Comparison of ENCODE assay signal across 8 cellular contexts in the genomic region with DNA sequence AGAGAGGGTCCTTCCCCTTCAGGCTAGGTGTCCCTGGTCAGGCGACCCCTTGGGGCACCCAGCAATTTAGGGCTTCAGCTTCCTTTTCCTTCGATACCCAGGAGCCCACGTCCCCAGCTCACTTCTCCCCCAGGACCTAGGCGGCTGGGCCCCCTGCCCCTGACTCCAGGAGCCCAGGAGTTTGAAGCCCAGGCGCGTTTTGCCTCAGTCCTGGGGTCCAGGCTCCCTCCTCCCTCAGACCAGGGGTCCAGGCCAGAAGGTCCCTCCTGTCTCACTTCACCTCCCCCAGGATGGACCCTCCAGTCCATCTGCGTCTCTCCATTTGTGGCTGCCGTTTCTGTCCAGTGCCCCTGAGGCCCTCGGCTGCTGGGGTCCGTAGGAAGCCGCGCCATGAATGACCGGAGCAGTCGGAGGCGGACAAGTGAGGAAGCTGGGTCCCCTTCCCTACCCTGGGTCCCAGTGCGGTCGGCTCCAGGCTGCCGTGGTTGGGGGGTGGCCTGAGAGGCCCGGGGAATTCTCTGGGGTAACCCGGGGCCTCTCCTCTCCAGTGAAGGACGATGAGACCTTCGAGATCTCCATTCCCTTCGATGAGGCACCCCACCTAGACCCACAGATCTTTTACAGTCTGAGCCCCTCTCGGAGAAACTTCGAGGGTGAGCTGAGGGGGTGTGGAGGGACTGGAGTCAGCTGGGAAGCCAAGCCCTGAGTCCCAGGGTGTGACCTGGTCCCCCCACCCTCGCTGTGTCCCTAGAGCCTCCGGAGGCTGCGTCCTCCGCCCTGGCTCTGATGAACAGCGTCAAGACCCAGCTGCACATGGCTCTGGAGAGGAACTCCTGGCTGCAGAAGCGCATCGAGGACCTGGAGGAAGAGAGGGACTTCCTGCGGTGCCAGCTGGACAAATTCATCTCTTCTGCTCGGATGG. TPM values are rescaled to one million over a fixed set of nuclear protein-coding genes. Genes with fewer than 3 reads are reported as not detected.
DNase-seq lines count a peak whose midpoint lies in the region; ATAC-seq, FAIRE-seq and TF ChIP-seq lines count a peak whose summit lies in the region.

No MANE protein-coding gene starts in this region.

- peak overlapping the region; percentile 74 for H3K4me3 Mint-ChIP-seq in activated CD8-positive, alpha-beta T cell treated with anti-CD3 and anti-CD28 coated beads for 36 hours

- H3K9me3 Mint-ChIP-seq in activated CD8-positive, alpha-beta T cell treated with anti-CD3 and anti-CD28 coated beads for 36 hours, result no peaks in the 10 kb centered on the region

- no peak for DNase-seq in activated CD8-positive, alpha-beta T cell treated with anti-CD3 and anti-CD28 coated beads for 36 hours
- no peak for DNase-seq in iPS DF 6.9 (ENCODE audit: low read depth, low spot score)
- no peak for DNase-seq in small intestine
- no peak for DNase-seq in NCI-H1417 treated with DMSO at 0.1 percent for 48 hours (lab: John Stamatoyannopoulos, UW)
- no peak for DNase-seq in midbrain (lab: John Stamatoyannopoulos, UW)
- DNase-seq in NCI-H2107 treated with DMSO at 0.1 percent for 48 hours (lab: John Stamatoyannopoulos, UW; ENCODE audit: unreplicated experiment), result no peak

- H3K27ac Mint-ChIP-seq in activated CD8-positive, alpha-beta T cell treated with anti-CD3 and anti-CD28 coated beads for 36 hours, result peak overlapping the region; percentile 82

- WGBS in iPS DF 6.9 (ENCODE audit: insufficient coverage, insufficient read length), result no CpG with 5 or more reads among the region's 34 CpGs
- WGBS in small intestine, 3 donors, result 51 to 67% (median 63%) methylated on average over 33 to 34 of the region's 34 CpGs

- H3K4me3 ChIP-seq in HEK293 (ENCODE audit: low read depth, low read length) (peak overlapping the region; percentile 96), iPS DF 6.9 (ENCODE audit: low read length) (peak overlapping the region; percentile 86; the same call in 1 of the 2 replicates), small intestine (ENCODE audit: low read depth in 1 of 2, low read length in 2 of 2) (peak overlapping the region; percentile 50 to 78)

- H3K36me3 Mint-ChIP-seq in activated CD8-positive, alpha-beta T cell treated with anti-CD3 and anti-CD28 coated beads for 36 hours (ENCODE audit: low read depth), result peaks cover 39% of the 10 kb centered on the region

- H3K27me3 ChIP-seq in iPS DF 6.9 (ENCODE audit: control insufficient read depth, insufficient read depth, low read length) (no peaks in the 10 kb centered on the region), small intestine (ENCODE audit: control insufficient read depth in 2 of 2, insufficient read depth in 2 of 2, low read length in 2 of 2) (no peaks in the 10 kb centered on the region)

- intact Hi-C loops in activated CD8-positive, alpha-beta T cell treated with anti-CD3 and anti-CD28 coated beads for 36 hours (cut with micrococcal nuclease), result no loop called here

- TF ChIP-seq CTCF in HEK293 (tag by site-specific recombination; IDR thresholded peaks at IDR 0.05), result no peak
- no peak for TF ChIP-seq CTCF in activated CD8-positive, alpha-beta T cell treated with anti-CD3 and anti-CD28 coated beads for 36 hours (IDR thresholded peaks at IDR 0.05)

- POLR2A ChIA-PET in HEK293 (lab: Yijun Ruan, JAX), result interaction anchor here (1.5 kb wide), 1 partner anchor 23 kb away, joined by 3 read pairs; no protein-coding TSS in a partner anchor
- POLR2A ChIA-PET in activated CD8-positive, alpha-beta T cell treated with anti-CD3 and anti-CD28 coated beads for 36 hours (lab: Charles Lee), result interaction anchor here (1.3 to 3.0 kb wide), 3 partner anchors 9 to 18 kb away, joined by 4 to 9 read pairs (median 4); no protein-coding TSS in a partner anchor

- H3K27ac ChIP-seq in HEK293 (ENCODE audit: extremely low read depth, low read depth, low read length) (peak overlapping the region; percentile 93), iPS DF 6.9 (ENCODE audit: low read length) (no peak overlapping the region), small intestine (ENCODE audit: low read depth in 1 of 2, low read length in 1 of 2) (no peak overlapping the region)

- H3K4me1 ChIP-seq in HEK293 (ENCODE audit: control insufficient read depth, insufficient read depth, low read length) (peaks cover 12% of the 10 kb centered on the region), iPS DF 6.9 (ENCODE audit: control insufficient read depth, insufficient read depth, low read length) (0 out of 2 replicates have a peak, but pooled peaks cover 3% of the 10 kb centered on the region), small intestine (ENCODE audit: control insufficient read depth in 2 of 2, insufficient read depth in 1 of 2, low read depth in 1 of 2, low read length in 1 of 2) (no peaks in the 10 kb centered on the region)

- no peak for FAIRE-seq in small intestine (lab: Jason Lieb, UNC)

- peaks cover 12 to 45% of the 10 kb centered on the region in 2 experiments; a peak in 2 of 3 replicates for H3K36me3 ChIP-seq in HEK293 (ENCODE audit: control insufficient read depth in 2 of 2, insufficient read depth in 1 of 2, low read length in 2 of 2)
- H3K36me3 ChIP-seq in iPS DF 6.9 (ENCODE audit: control insufficient read depth, insufficient read depth, low read length), result peaks cover 8% of the 10 kb centered on the region
- H3K36me3 ChIP-seq in small intestine (ENCODE audit: control insufficient read depth in 2 of 2, insufficient read depth in 2 of 2, low read length in 2 of 2), result peaks cover 0 to 2% of the 10 kb centered on the region in 2 donors

- H3K4me1 Mint-ChIP-seq in activated CD8-positive, alpha-beta T cell treated with anti-CD3 and anti-CD28 coated beads for 36 hours (ENCODE audit: low read depth), result peaks cover 56% of the 10 kb centered on the region

- ATAC-seq in activated CD8-positive, alpha-beta T cell treated with anti-CD3 and anti-CD28 coated beads for 36 hours, result no peak
- no peak for ATAC-seq in GM21367 (IDR thresholded peaks at IDR 0.05; ENCODE audit: unreplicated experiment)

- H3K9me3 ChIP-seq in HEK293 (ENCODE audit: control insufficient read depth, insufficient read depth, low read depth, low read length), result no peaks in the 10 kb centered on the region
- H3K9me3 ChIP-seq in iPS DF 6.9 (ENCODE audit: control insufficient read depth, insufficient read depth, low read length), result no peaks in the 10 kb centered on the region
- H3K9me3 ChIP-seq in small intestine (ENCODE audit: control insufficient read depth, low read depth), result no peaks in the 10 kb centered on the region

- CTCF ChIA-PET in HEK293 (lab: Yijun Ruan, JAX), result interaction anchor here (0.6 to 2.1 kb wide), 9 partner anchors 10 to 1221 kb away, joined by 3 to 7 read pairs (median 4); a partner anchor contains a TSS
- CTCF ChIA-PET in activated CD8-positive, alpha-beta T cell treated with anti-CD3 and anti-CD28 coated beads for 36 hours (lab: Charles Lee), result interaction anchor here (1.3 to 5.2 kb wide), 4 partner anchors 9 to 132 kb away, joined by 3 to 36 read pairs (median 10); no protein-coding TSS in a partner anchor

- no peaks in the 10 kb centered on the region for H3K27me3 Mint-ChIP-seq in activated CD8-positive, alpha-beta T cell treated with anti-CD3 and anti-CD28 coated beads for 36 hours

TF ChIP-seq in HEK293, 187 proteins besides CTCF, POLR2A, EP300 and RAD21 (continues in another document):
- TF ChIP-seq ZNF544 (tag by site-specific recombination; IDR thresholded peaks at IDR 0.05) (no peak), ZNF561 (tag by site-specific recombination; IDR thresholded peaks at IDR 0.05; ENCODE audit: borderline replicate concordance) (no peak), ZBTB20 (tag by site-specific recombination; IDR thresholded peaks at IDR 0.05) (no peak), GLIS2 (tag by site-specific recombination; IDR thresholded peaks at IDR 0.05) (peak; percentile 22; the same call in 1 of the 2 replicates), TCF7L2 (IDR thresholded peaks at IDR 0.05; ENCODE audit: borderline replicate concordance, low read depth, low read length) (no peak)
- TF ChIP-seq, protein P1, sequence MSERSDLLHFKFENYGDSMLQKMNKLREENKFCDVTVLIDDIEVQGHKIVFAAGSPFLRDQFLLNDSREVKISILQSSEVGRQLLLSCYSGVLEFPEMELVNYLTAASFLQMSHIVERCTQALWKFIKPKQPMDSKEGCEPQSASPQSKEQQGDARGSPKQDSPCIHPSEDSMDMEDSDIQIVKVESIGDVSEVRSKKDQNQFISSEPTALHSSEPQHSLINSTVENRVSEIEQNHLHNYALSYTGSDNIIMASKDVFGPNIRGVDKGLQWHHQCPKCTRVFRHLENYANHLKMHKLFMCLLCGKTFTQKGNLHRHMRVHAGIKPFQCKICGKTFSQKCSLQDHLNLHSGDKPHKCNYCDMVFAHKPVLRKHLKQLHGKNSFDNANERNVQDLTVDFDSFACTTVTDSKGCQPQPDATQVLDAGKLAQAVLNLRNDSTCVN (tag by site-specific recombination; optimal IDR thresholded peaks at IDR 0.05), result no peak

RNA-seq across cellular contexts. Expression of a gene that starts 0.9 kb away (rescaled TPM):
- 10 to 100 TPM in 1 of 2 experiments, 1 to 10 TPM in 1; 8.8 to 11.2 TPM for total RNA-seq in activated CD8-positive, alpha-beta T cell treated with anti-CD3 and anti-CD28 coated beads for 36 hours
- polyA plus RNA-seq in small intestine, result 1 to 10 TPM; 2.5 to 6.5 (median 4.6) TPM

RNA-seq across cellular contexts. Expression of a gene that starts 5.5 kb away (rescaled TPM):
- total RNA-seq in activated CD8-positive, alpha-beta T cell treated with anti-CD3 and anti-CD28 coated beads for 36 hours, result 10 to 100 TPM; 30.4 to 34.5 TPM
- 10 to 100 TPM; 15.9 to 29.2 (median 17.7) TPM for polyA plus RNA-seq in small intestine

RNA-seq across cellular contexts. Expression of a gene that starts 5.9 kb away (rescaled TPM):
- total RNA-seq in activated CD8-positive, alpha-beta T cell treated with anti-CD3 and anti-CD28 coated beads for 36 hours, result 100 to 1,000 TPM; 304 to 306 TPM
- 100 to 1,000 TPM in 1 of 3 donors, 10 to 100 TPM in 2; 74.0 to 142 (median 89.2) TPM for polyA plus RNA-seq in small intestine

RNA-seq across cellular contexts. Expression of a gene that starts 8.1 kb away (rescaled TPM):
- total RNA-seq in activated CD8-positive, alpha-beta T cell treated with anti-CD3 and anti-CD28 coated beads for 36 hours, result 10 to 100 TPM; 24.8 to 26.2 TPM
- 10 to 100 TPM in 2 of 3 donors, 1 to 10 TPM in 1; 8.3 to 16.8 (median 16.3) TPM for polyA plus RNA-seq in small intestine

RNA-seq across cellular contexts. Expression of a gene that starts 24.6 kb away (rescaled TPM):
- 1 to 10 TPM; 3.6 to 3.7 TPM for total RNA-seq in activated CD8-positive, alpha-beta T cell treated with anti-CD3 and anti-CD28 coated beads for 36 hours
- polyA plus RNA-seq in small intestine, result 10 to 100 TPM in 2 of 3 donors, 1 to 10 TPM in 1; 9.5 to 11.9 (median 10.1) TPM
